Comparison of ENCODE assay signal across 1 cellular context in the genomic region with DNA sequence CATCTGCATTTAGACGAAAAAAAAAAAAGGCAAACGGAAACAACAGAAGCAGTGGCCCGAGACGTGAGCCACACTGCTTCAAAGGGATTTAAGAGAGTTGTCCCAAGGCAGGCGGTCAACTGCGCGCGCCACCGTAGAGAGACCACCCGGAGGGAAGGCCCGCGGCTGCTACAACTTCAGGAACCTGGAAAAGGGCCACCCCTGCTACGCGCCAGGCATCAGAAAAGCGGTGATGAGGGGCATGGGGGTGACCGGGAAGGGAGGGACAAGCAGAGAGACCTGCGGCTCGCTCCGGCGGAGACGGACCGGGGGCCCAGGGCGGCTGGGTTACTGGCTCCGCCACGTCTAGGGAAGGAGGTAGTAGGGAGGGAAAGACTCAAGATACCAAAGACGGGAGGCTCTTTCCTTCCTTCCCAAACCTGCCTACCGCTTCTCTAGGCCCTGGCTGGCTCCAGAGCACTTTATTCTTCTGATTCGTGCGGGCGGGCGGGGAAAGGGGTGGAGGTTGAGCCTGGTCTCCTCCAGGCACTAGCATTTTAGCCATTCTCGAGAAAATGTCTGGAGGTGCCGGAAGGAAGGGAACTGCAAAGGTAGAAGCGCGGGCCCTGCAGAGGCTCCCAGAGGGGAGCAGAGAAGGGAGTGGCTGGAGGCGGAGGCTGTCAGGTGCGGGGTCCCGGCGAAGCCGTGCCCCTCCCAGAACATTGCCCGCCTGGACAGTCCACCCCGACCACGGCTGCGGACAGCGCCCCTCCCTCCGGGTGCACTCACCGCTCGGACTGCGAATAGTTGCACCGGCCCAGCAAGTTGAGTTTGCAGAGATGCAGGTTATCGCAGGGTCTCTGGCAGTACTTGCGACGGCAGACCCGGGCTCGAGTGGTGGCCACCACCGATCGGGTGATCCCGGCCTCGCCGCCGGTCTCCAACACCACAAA.
A peak's percentile ranks its signal among the peaks of the same experiment; 100 is the strongest.
TF ChIP-seq lines count a peak whose summit lies in the region.

No MANE protein-coding gene starts in this region.

TF ChIP-seq in H1, 55 proteins besides CTCF, POLR2A, EP300 and RAD21 (continued from another document):
- TF ChIP-seq TAF1 (IDR thresholded peaks at IDR 0.05; ENCODE audit: low read depth, low read length), result no peak
- TF ChIP-seq BRCA1 (IDR thresholded peaks at IDR 0.05; ENCODE audit: low read depth, low read length), result no peak
- TF ChIP-seq SIX5 (IDR thresholded peaks at IDR 0.05; ENCODE audit: low read depth, low read length), result no peak
- TF ChIP-seq GABPA (IDR thresholded peaks at IDR 0.05; ENCODE audit: borderline replicate concordance, insufficient read depth, low read length), result no peak
- 0 out of 2 replicates have a peak, but pooled peaks have one; percentile 28 for TF ChIP-seq PHF8 (conservative IDR thresholded peaks at IDR 0.05; ENCODE audit: low read depth, low read length)
- TF ChIP-seq TBP (IDR thresholded peaks at IDR 0.05; ENCODE audit: low read depth, low read length), result no peak
- TF ChIP-seq SAP30 (IDR thresholded peaks at IDR 0.05; ENCODE audit: insufficient read depth, insufficient replicate concordance, low read length), result peak; percentile 47
- peak in 1 of 2 experiments; percentile 3; a peak in 2 of 4 replicates for TF ChIP-seq SIN3A (conservative IDR thresholded peaks at IDR 0.05 in 1 of 2, IDR thresholded peaks at IDR 0.05 in 1 of 2; ENCODE audit: low read depth in 1 of 2, low read length in 2 of 2)
- TF ChIP-seq, protein P1, sequence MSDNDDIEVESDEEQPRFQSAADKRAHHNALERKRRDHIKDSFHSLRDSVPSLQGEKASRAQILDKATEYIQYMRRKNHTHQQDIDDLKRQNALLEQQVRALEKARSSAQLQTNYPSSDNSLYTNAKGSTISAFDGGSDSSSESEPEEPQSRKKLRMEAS (IDR thresholded peaks at IDR 0.05), result peak; percentile 61
- TF ChIP-seq BCL11A (IDR thresholded peaks at IDR 0.05; ENCODE audit: low read depth in 2 of 2, low read length in 2 of 2), result no peak
- no peak for TF ChIP-seq KDM1A (IDR thresholded peaks at IDR 0.05; ENCODE audit: borderline replicate concordance, low read length)
- TF ChIP-seq, protein P2, sequence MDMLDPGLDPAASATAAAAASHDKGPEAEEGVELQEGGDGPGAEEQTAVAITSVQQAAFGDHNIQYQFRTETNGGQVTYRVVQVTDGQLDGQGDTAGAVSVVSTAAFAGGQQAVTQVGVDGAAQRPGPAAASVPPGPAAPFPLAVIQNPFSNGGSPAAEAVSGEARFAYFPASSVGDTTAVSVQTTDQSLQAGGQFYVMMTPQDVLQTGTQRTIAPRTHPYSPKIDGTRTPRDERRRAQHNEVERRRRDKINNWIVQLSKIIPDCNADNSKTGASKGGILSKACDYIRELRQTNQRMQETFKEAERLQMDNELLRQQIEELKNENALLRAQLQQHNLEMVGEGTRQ (IDR thresholded peaks at IDR 0.05; ENCODE audit: low read length), result no peak
- TF ChIP-seq, protein P3, sequence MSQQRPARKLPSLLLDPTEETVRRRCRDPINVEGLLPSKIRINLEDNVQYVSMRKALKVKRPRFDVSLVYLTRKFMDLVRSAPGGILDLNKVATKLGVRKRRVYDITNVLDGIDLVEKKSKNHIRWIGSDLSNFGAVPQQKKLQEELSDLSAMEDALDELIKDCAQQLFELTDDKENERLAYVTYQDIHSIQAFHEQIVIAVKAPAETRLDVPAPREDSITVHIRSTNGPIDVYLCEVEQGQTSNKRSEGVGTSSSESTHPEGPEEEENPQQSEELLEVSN (IDR thresholded peaks at IDR 0.05), result 0 out of 2 replicates have a peak, but pooled peaks have one; percentile 39
- TF ChIP-seq TCF12 (IDR thresholded peaks at IDR 0.05; ENCODE audit: low read depth, low read length), result no peak
- no peak for TF ChIP-seq EGR1 (IDR thresholded peaks at IDR 0.05; ENCODE audit: borderline replicate concordance, low read depth, low read length)
- TF ChIP-seq ASH2L (IDR thresholded peaks at IDR 0.05; ENCODE audit: low read length), result no peak
- TF ChIP-seq CTBP2 (IDR thresholded peaks at IDR 0.05; ENCODE audit: borderline replicate concordance, insufficient read depth, insufficient read length, low read length), result no peak
- TF ChIP-seq, protein P4, sequence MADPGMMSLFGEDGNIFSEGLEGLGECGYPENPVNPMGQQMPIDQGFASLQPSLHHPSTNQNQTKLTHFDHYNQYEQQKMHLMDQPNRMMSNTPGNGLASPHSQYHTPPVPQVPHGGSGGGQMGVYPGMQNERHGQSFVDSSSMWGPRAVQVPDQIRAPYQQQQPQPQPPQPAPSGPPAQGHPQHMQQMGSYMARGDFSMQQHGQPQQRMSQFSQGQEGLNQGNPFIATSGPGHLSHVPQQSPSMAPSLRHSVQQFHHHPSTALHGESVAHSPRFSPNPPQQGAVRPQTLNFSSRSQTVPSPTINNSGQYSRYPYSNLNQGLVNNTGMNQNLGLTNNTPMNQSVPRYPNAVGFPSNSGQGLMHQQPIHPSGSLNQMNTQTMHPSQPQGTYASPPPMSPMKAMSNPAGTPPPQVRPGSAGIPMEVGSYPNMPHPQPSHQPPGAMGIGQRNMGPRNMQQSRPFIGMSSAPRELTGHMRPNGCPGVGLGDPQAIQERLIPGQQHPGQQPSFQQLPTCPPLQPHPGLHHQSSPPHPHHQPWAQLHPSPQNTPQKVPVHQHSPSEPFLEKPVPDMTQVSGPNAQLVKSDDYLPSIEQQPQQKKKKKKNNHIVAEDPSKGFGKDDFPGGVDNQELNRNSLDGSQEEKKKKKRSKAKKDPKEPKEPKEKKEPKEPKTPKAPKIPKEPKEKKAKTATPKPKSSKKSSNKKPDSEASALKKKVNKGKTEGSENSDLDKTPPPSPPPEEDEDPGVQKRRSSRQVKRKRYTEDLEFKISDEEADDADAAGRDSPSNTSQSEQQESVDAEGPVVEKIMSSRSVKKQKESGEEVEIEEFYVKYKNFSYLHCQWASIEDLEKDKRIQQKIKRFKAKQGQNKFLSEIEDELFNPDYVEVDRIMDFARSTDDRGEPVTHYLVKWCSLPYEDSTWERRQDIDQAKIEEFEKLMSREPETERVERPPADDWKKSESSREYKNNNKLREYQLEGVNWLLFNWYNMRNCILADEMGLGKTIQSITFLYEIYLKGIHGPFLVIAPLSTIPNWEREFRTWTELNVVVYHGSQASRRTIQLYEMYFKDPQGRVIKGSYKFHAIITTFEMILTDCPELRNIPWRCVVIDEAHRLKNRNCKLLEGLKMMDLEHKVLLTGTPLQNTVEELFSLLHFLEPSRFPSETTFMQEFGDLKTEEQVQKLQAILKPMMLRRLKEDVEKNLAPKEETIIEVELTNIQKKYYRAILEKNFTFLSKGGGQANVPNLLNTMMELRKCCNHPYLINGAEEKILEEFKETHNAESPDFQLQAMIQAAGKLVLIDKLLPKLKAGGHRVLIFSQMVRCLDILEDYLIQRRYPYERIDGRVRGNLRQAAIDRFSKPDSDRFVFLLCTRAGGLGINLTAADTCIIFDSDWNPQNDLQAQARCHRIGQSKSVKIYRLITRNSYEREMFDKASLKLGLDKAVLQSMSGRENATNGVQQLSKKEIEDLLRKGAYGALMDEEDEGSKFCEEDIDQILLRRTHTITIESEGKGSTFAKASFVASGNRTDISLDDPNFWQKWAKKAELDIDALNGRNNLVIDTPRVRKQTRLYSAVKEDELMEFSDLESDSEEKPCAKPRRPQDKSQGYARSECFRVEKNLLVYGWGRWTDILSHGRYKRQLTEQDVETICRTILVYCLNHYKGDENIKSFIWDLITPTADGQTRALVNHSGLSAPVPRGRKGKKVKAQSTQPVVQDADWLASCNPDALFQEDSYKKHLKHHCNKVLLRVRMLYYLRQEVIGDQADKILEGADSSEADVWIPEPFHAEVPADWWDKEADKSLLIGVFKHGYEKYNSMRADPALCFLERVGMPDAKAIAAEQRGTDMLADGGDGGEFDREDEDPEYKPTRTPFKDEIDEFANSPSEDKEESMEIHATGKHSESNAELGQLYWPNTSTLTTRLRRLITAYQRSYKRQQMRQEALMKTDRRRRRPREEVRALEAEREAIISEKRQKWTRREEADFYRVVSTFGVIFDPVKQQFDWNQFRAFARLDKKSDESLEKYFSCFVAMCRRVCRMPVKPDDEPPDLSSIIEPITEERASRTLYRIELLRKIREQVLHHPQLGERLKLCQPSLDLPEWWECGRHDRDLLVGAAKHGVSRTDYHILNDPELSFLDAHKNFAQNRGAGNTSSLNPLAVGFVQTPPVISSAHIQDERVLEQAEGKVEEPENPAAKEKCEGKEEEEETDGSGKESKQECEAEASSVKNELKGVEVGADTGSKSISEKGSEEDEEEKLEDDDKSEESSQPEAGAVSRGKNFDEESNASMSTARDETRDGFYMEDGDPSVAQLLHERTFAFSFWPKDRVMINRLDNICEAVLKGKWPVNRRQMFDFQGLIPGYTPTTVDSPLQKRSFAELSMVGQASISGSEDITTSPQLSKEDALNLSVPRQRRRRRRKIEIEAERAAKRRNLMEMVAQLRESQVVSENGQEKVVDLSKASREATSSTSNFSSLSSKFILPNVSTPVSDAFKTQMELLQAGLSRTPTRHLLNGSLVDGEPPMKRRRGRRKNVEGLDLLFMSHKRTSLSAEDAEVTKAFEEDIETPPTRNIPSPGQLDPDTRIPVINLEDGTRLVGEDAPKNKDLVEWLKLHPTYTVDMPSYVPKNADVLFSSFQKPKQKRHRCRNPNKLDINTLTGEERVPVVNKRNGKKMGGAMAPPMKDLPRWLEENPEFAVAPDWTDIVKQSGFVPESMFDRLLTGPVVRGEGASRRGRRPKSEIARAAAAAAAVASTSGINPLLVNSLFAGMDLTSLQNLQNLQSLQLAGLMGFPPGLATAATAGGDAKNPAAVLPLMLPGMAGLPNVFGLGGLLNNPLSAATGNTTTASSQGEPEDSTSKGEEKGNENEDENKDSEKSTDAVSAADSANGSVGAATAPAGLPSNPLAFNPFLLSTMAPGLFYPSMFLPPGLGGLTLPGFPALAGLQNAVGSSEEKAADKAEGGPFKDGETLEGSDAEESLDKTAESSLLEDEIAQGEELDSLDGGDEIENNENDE (IDR thresholded peaks at IDR 0.05; ENCODE audit: insufficient replicate concordance, low read length), result no peak
- no peak for TF ChIP-seq SP2 (IDR thresholded peaks at IDR 0.05; ENCODE audit: low read length)
- TF ChIP-seq NANOG (IDR thresholded peaks at IDR 0.05; ENCODE audit: insufficient read depth, low read depth, low read length, poor library complexity, severe bottlenecking), result no peak
- TF ChIP-seq CBX8 (IDR thresholded peaks at IDR 0.05; ENCODE audit: borderline replicate concordance, low read depth, low read length), result no peak
- TF ChIP-seq JUN (IDR thresholded peaks at IDR 0.05; ENCODE audit: low read depth, low read length), result no peak
- TF ChIP-seq HDAC6 (IDR thresholded peaks at IDR 0.05; ENCODE audit: low read depth, low read length), result no peak
- TF ChIP-seq TEAD4 (IDR thresholded peaks at IDR 0.05; ENCODE audit: low read depth, low read length), result no peak
- TF ChIP-seq TAF7 (optimal IDR thresholded peaks at IDR 0.05; ENCODE audit: borderline replicate concordance, low read depth, low read length), result no peak
- no peak for TF ChIP-seq YY1 (IDR thresholded peaks at IDR 0.05; ENCODE audit: low read depth, low read length)
- TF ChIP-seq RFX5 (IDR thresholded peaks at IDR 0.05; ENCODE audit: borderline replicate concordance, low read depth, low read length), result no peak
- TF ChIP-seq KDM4A (IDR thresholded peaks at IDR 0.05; ENCODE audit: low read depth, low read length, severe bottlenecking), result no peak
- peak; percentile 21; the same call in 1 of the 2 replicates for TF ChIP-seq CREB1 (IDR thresholded peaks at IDR 0.05)
- TF ChIP-seq ZNF274 (IDR thresholded peaks at IDR 0.05; ENCODE audit: borderline replicate concordance, extremely low read depth, low read length), result no peak
- TF ChIP-seq POU5F1 (IDR thresholded peaks at IDR 0.05; ENCODE audit: low read depth, low read length), result no peak
- TF ChIP-seq RNF2 (IDR thresholded peaks at IDR 0.05; ENCODE audit: borderline replicate concordance, low read depth, low read length, missing control alignments, poor library complexity, severe bottlenecking), result no peak
- TF ChIP-seq EZH2 (IDR thresholded peaks at IDR 0.05; ENCODE audit: low read depth, low read length, severe bottlenecking), result no peak
- no peak; the same call in 1 of the 2 replicates for TF ChIP-seq RBBP5 (IDR thresholded peaks at IDR 0.05; ENCODE audit: borderline replicate concordance, low read depth, low read length)
- TF ChIP-seq SP4 (IDR thresholded peaks at IDR 0.05; ENCODE audit: low read length), result no peak
